8 cellular contexts compared by ENCODE assay signal in genomic region chr3:69084668-69085542, GRCh38. TPM values are rescaled to one million over a fixed set of nuclear protein-coding genes. Genes with fewer than 3 reads are reported as not detected.
DNase-seq lines count a peak whose midpoint lies in the region; ATAC-seq and TF ChIP-seq lines count a peak whose summit lies in the region.

ARL6IP5 (plus strand) TSS chr3:69084937; CDS start chr3:69085048, 111 bp downstream.

- H3K36me3 ChIP-seq in colonic mucosa: no peaks in the 10 kb centered on the region

- TF ChIP-seq CTCF in AG10803 (conservative IDR thresholded peaks at IDR 0.05; ENCODE audit: low read length) (no peak), colonic mucosa (IDR thresholded peaks at IDR 0.05) (no peak)

- peak within 1 kb of the TSS; percentile 95 for H3K27ac ChIP-seq in colonic mucosa

- peak within 1 kb of the TSS; percentile 89 for H3K4me3 ChIP-seq in AG10803 (ENCODE audit: low read length)
- H3K4me3 ChIP-seq in colonic mucosa: peak within 1 kb of the TSS; percentile 68

- DNase-seq in AG10803 (ENCODE audit: low read depth): peak; percentile 93
- peak; percentile 87 to 90 for DNase-seq in NCI-H526 (lab: John Stamatoyannopoulos, UW)
- DNase-seq in activated CD4-positive, alpha-beta T cell treated with anti-CD3 and anti-CD28 coated beads for 48 hours: peak; percentile 94
- peak; percentile 95 for DNase-seq in colonic mucosa
- peak; percentile 95 to 96 for DNase-seq in left colon
- peak; percentile 94 for DNase-seq in stimulated activated CD4-positive, alpha-beta T cell treated with anti-CD3 and anti-CD28 coated beads, Interleukin-1b, Interleukin-23, amount 100 ng/mL, for 48 hours

- H3K27me3 ChIP-seq in colonic mucosa: no peaks in the 10 kb centered on the region

- H3K9me3 ChIP-seq in colonic mucosa: no peaks in the 10 kb centered on the region

- ATAC-seq in GM19035 (IDR thresholded peaks at IDR 0.05; ENCODE audit: unreplicated experiment) (peak; percentile 49), HG03354 (IDR thresholded peaks at IDR 0.05; ENCODE audit: poor library complexity, severe bottlenecking, unreplicated experiment) (peak; percentile 65), left colon (peak; percentile 66)

- intact Hi-C loops in colonic mucosa (cut with DNase I): no loop called here
- intact Hi-C loops in left colon (cut with DNase I, micrococcal nuclease): no loop called here

- peak within 1 kb of the TSS; percentile 91 to 94 for H3K9ac ChIP-seq in colonic mucosa (ENCODE audit: low read depth in 2 of 2, low read length in 2 of 2)

- H3K4me1 ChIP-seq in colonic mucosa: peaks cover 20% of the 10 kb centered on the region

RNA-seq across cellular contexts. Expression of gene ARL6IP5, which starts in this region (rescaled TPM):
- total RNA-seq in colonic mucosa (100 to 1,000 TPM in 1 of 2 donors, 10 to 100 TPM in 1; 77.8 to 156 TPM), left colon (100 to 1,000 TPM; 118 to 143 TPM)

Comparison
In these comparisons a context has a peak if more than half of its experiments do, and no peak if none do; other contexts are left out.
1. Peak in every context shown above with its lines: DNase-seq, ATAC-seq, H3K4me3 ChIP-seq and H3K27ac ChIP-seq.